Comparison of ENCODE assay signal across 20 cellular contexts in genomic region chr1:12327566-12327965, GRCh38.
"Had no signal": no experiment of that assay in that cellular context is flagged by ENCODE, and none has a peak within 500 bp of the region (broad histone marks: within the 10 kb centered on the region; RNA-seq: fewer than 3 reads in every experiment).

No MANE protein-coding gene starts in this region.

- H3K36me3 Mint-ChIP-seq: natural killer cell had no signal

- H3K4me3 Mint-ChIP-seq: effector memory CD8-positive, alpha-beta T cell; natural killer cell had no signal

- H3K4me1 Mint-ChIP-seq: natural killer cell had no signal

- H3K27ac ChIP-seq: lower lobe of right lung, parathyroid adenoma, prostate gland, sigmoid colon, spleen, testis, tibial artery, upper lobe of left lung had no signal

- H3K4me3 ChIP-seq: lower lobe of right lung, prostate gland, sigmoid colon, spleen, testis, tibial artery, upper lobe of left lung had no signal

- DNase-seq: cerebellar nuclear complex; cortex of kidney; effector memory CD8-positive, alpha-beta T cell; erythroblast; head of caudate nucleus; lower lobe of right lung; natural killer cell; occipital lobe; right cardiac atrium; sigmoid colon; spleen; stimulated activated CD4-positive, alpha-beta T cell treated with anti-CD3 and anti-CD28 coated beads, Interleukin-2, amount 100 ng/mL, for 48 hours; stimulated activated CD8-positive, alpha-beta memory T cell treated with anti-CD3 and anti-CD28 coated beads, Interleukin-4, amount 100 ng/mL, for 48 hours; stimulated activated naive CD4-positive, alpha-beta T cell; substantia nigra; testis; tibial artery had no signal

- H3K9me3 Mint-ChIP-seq: effector memory CD8-positive, alpha-beta T cell; natural killer cell had no signal

- H3K9me3 ChIP-seq: lower lobe of right lung, prostate gland, sigmoid colon, spleen, testis, tibial artery, upper lobe of left lung had no signal

- H3K27ac Mint-ChIP-seq: effector memory CD8-positive, alpha-beta T cell; natural killer cell had no signal

- H3K27me3 ChIP-seq: sigmoid colon, spleen, testis, tibial artery, upper lobe of left lung had no signal

- H2AFZ ChIP-seq: parathyroid adenoma had no signal

- H3K27me3 Mint-ChIP-seq: effector memory CD8-positive, alpha-beta T cell had no signal

- H3K9ac ChIP-seq: parathyroid adenoma had no signal

- H3K79me2 ChIP-seq: parathyroid adenoma had no signal

- ATAC-seq: effector memory CD8-positive, alpha-beta T cell; natural killer cell; right cardiac atrium had no signal

- H3K4me1 ChIP-seq: lower lobe of right lung, parathyroid adenoma, prostate gland, sigmoid colon, testis had no signal
